8 cellular contexts compared by ENCODE assay signal in the genomic region with DNA sequence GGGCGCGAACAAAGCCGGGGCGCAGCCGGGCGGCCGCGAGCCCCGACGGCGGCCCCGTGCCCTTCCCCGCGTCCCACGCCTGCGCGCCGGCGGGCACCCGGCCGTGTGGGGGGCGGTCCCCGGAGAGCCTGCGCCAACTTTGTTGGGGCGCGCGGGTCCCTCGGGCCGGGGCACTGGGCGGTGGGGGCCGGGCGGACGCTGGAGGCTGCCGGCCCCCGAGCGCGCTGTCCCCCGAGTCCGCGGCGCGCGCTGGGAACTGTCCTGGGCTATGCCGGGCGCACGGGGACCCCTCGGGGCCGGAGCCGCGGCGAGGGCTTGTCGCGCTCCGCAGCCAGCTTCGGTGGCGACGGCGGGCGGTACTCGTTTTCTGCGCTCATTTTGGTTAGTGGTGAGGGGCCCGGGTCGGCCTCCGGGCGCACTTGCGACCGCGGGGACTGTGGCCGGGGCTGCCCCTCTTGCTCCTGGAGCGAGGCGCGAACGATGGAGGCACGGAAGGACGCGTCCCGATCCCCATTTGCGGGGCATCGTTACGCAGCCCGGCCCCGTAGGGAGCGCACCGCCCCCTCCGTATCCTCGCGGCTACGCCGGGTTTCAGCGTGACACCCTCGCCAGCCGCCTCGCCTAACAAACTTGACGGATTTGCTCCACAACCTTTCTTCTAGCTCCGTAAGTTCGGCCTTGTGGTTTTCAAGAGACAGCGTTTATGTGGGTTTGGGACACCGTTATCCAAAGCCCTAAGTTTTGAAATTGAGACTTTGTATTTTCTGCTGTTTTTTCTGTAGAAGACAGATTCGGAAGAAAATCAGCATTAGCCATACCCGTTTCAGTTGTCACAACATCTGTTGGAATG. TPM values are rescaled to one million over a fixed set of nuclear protein-coding genes. Genes with fewer than 3 reads are reported as not detected.
DNase-seq lines count a peak whose midpoint lies in the region; ATAC-seq and TF ChIP-seq lines count a peak whose summit lies in the region.

No MANE protein-coding gene starts in this region.

- no peaks in the 10 kb centered on the region for H3K27me3 ChIP-seq in SJSA1 (replicated peaks)
- no peaks in the 10 kb centered on the region for H3K27me3 ChIP-seq in adipocyte (replicated peaks; ENCODE audit: control insufficient read depth, insufficient read depth, low read length)
- H3K27me3 ChIP-seq in right cardiac atrium (ENCODE audit: control insufficient read depth, insufficient read depth) = no peaks in the 10 kb centered on the region

- H3K9me3 ChIP-seq in SJSA1 (replicated peaks) (peaks cover 7% of the 10 kb centered on the region; the same call in 1 of the 2 replicates), adipocyte (ENCODE audit: control insufficient read depth, low read length) (no peaks in the 10 kb centered on the region), right cardiac atrium (ENCODE audit: control insufficient read depth, low read length) (no peaks in the 10 kb centered on the region)

- H3K9ac ChIP-seq in adipocyte (ENCODE audit: low read length) = peak overlapping the region; percentile 97

- ATAC-seq in HG03432 (IDR thresholded peaks at IDR 0.05; ENCODE audit: unreplicated experiment) (peak; percentile 37), right cardiac atrium (peak; percentile 45 to 52), GM18870 (IDR thresholded peaks at IDR 0.05; ENCODE audit: unreplicated experiment) (no peak)

- H3K36me3 ChIP-seq in SJSA1 (peaks cover 57% of the 10 kb centered on the region), adipocyte (ENCODE audit: control insufficient read depth, insufficient read depth, low read length, severe bottlenecking) (peaks cover 16% of the 10 kb centered on the region)

- TF ChIP-seq POLR2A in GM18951 (IDR thresholded peaks at IDR 0.05; ENCODE audit: extremely low read depth, insufficient read depth, insufficient read length) = peak; percentile 27

- DNase-seq in AML-193 (lab: John Stamatoyannopoulos, UW) = peak; percentile 27 to 44
- DNase-seq in SJSA1 (ENCODE audit: low read depth in 1 of 2, low spot score in 2 of 2) = peak in 1 of 2 experiments; percentile 64
- peak; percentile 89 for DNase-seq in adipocyte (ENCODE audit: low read depth)
- DNase-seq in right cardiac atrium = peak; percentile 70 to 86 (median 82)
- DNase-seq in retina = peak; percentile 74

- H3K4me3 ChIP-seq in SJSA1 = peak overlapping the region; percentile 100
- H3K4me3 ChIP-seq in adipocyte (ENCODE audit: low read length) = peak overlapping the region; percentile 94
- peak overlapping the region; percentile 80 for H3K4me3 ChIP-seq in right cardiac atrium (ENCODE audit: low read length)

- H3K4me1 ChIP-seq in SJSA1 (replicated peaks) = peaks cover 27% of the 10 kb centered on the region
- H3K4me1 ChIP-seq in adipocyte (ENCODE audit: control insufficient read depth, insufficient read depth, low read length) = peaks cover 36% of the 10 kb centered on the region
- peaks cover 16% of the 10 kb centered on the region for H3K4me1 ChIP-seq in right cardiac atrium (ENCODE audit: control insufficient read depth, insufficient read depth, low read length)

- in situ Hi-C loops in GM18951 (cut with MboI; ENCODE audit: low sequenced_read_pairs, unreplicated experiment) = no loop called here

- intact Hi-C loops in right cardiac atrium (cut with DNase I) = loop anchor here in 1 of 4 donors (5.0 kb wide), 1 partner anchor 122 kb away; no protein-coding TSS in a partner anchor

- H3K27ac ChIP-seq in SJSA1 (no peak overlapping the region), right cardiac atrium (ENCODE audit: low read length) (peak overlapping the region; percentile 95)

- WGBS in right cardiac atrium = under 1% methylated on average over 100 of the region's 100 CpGs

RNA-seq across cellular contexts. Expression of gene SS18L1, which starts 0.6 kb away (rescaled TPM):
- 5.2 and 14.2 TPM in 2 replicates for total RNA-seq in SJSA1 (2014; rRNA removed; shearing (Covaris generic))
- 1 to 10 TPM; 7.8 to 8.8 (median 8.1) TPM for total RNA-seq in right cardiac atrium
- polyA plus RNA-seq in right cardiac atrium = 6.2 TPM

RNA-seq across cellular contexts. Expression of gene PSMA7, which starts 1.0 kb away (rescaled TPM):
- total RNA-seq in SJSA1 (2014; rRNA removed; shearing (Covaris generic)) = 782 and 1,103 TPM in 2 replicates
- 100 to 1,000 TPM; 178 to 215 (median 206) TPM for total RNA-seq in right cardiac atrium
- polyA plus RNA-seq in right cardiac atrium = 244 TPM

RNA-seq across cellular contexts. Expression of gene LSM14B, which starts 21.9 kb away (rescaled TPM):
- 21.1 and 33.2 TPM in 2 replicates for total RNA-seq in SJSA1 (2014; rRNA removed; shearing (Covaris generic))
- 10 to 100 TPM; 32.9 to 45.7 (median 40.9) TPM for total RNA-seq in right cardiac atrium
- polyA plus RNA-seq in right cardiac atrium = 27.6 TPM

RNA-seq across cellular contexts. Expression of gene MTG2, which starts 38.6 kb away (rescaled TPM):
- total RNA-seq in SJSA1 (2014; rRNA removed; shearing (Covaris generic)) = 23.9 and 31.4 TPM in 2 replicates
- total RNA-seq in right cardiac atrium = 10 to 100 TPM; 20.4 to 25.7 (median 25.1) TPM
- 29.2 TPM for polyA plus RNA-seq in right cardiac atrium
